Comparison of ENCODE assay signal across 8 cellular contexts in genomic region chr5:163460562-163461176, GRCh38. TPM values are rescaled to one million over a fixed set of nuclear protein-coding genes. Genes with fewer than 3 reads are reported as not detected.
A peak's percentile ranks its signal among the peaks of the same experiment; 100 is the strongest.
DNase-seq lines count a peak whose midpoint lies in the region; ATAC-seq and TF ChIP-seq lines count a peak whose summit lies in the region.

Gene HMMR, plus strand, starts transcription at chr5:163460632. Its CDS starts 61 bp downstream, at chr5:163460693.

- peak; percentile 24 for DNase-seq in NCI-H510A treated with DMSO at 0.1 percent for 48 hours (lab: John Stamatoyannopoulos, UW)
- DNase-seq in NCI-H510A (lab: John Stamatoyannopoulos, UW) = no peak
- DNase-seq in HT1080 (ENCODE audit: low read depth) = no peak
- no peak for DNase-seq in esophagus squamous epithelium (lab: John Stamatoyannopoulos, UW)
- no peak for DNase-seq in retinal pigment epithelial cell (ENCODE audit: low read depth)
- no peak for DNase-seq in GOT3 (lab: John Stamatoyannopoulos, UW)

- H3K36me3 ChIP-seq in SU-DHL-6 (ENCODE audit: low read length) = peaks cover 11% of the 10 kb centered on the region; the same call in 1 of the 2 replicates
- H3K36me3 ChIP-seq in esophagus squamous epithelium = peaks cover 0 to 13% (median 0%) of the 10 kb centered on the region in 3 donors

- H3K4me3 ChIP-seq in SU-DHL-6 (ENCODE audit: insufficient read depth, low read length, poor library complexity, severe bottlenecking) = peak within 1 kb of the TSS; percentile 96
- peak within 1 kb of the TSS; percentile 57 to 82 (median 74) for H3K4me3 ChIP-seq in esophagus squamous epithelium
- H3K4me3 ChIP-seq in retinal pigment epithelial cell (ENCODE audit: low read length) = peak within 1 kb of the TSS; percentile 72

- ATAC-seq in GM21526 (IDR thresholded peaks at IDR 0.05; ENCODE audit: low FRiP score, unreplicated experiment) = no peak

- no peaks in the 10 kb centered on the region for H3K9me2 ChIP-seq in SU-DHL-6 (replicated peaks; ENCODE audit: insufficient read depth, low read length)

- H3K9me3 ChIP-seq in SU-DHL-6 (ENCODE audit: insufficient read depth, low read length) (no peaks in the 10 kb centered on the region), esophagus squamous epithelium (no peaks in the 10 kb centered on the region)

- H3K9ac ChIP-seq in SU-DHL-6 (ENCODE audit: low read length) = peak within 1 kb of the TSS; percentile 94

- H3K79me2 ChIP-seq in SU-DHL-6 (ENCODE audit: insufficient read depth, low read length) = peaks cover 80% of the 10 kb centered on the region

- TF ChIP-seq CTCF in SU-DHL-6 (IDR thresholded peaks at IDR 0.05; ENCODE audit: insufficient read depth, low read length, poor library complexity, severe bottlenecking) (no peak), esophagus squamous epithelium (IDR thresholded peaks at IDR 0.05) (no peak), retinal pigment epithelial cell (conservative IDR thresholded peaks at IDR 0.05; ENCODE audit: low read depth, low read length) (no peak)

- H2AFZ ChIP-seq in SU-DHL-6 (ENCODE audit: low read depth, low read length, severe bottlenecking) = peak within 1 kb of the TSS; percentile 73

- peak in 2 of 4 donors; percentile 25 to 26 for TF ChIP-seq POLR2A in esophagus squamous epithelium (IDR thresholded peaks at IDR 0.05)

- 0% methylated on average over 11 to 21 of the region's 23 CpGs for WGBS in esophagus squamous epithelium, 2 donors

- peak within 1 kb of the TSS; percentile 97 for H3K4me2 ChIP-seq in SU-DHL-6 (ENCODE audit: low read depth, low read length, poor library complexity, severe bottlenecking)

- H3K27ac ChIP-seq in SU-DHL-6 (ENCODE audit: low read depth, low read length) (peak within 1 kb of the TSS; percentile 93), esophagus squamous epithelium (peak within 1 kb of the TSS; percentile 92 to 97 (median 96))

- H3K4me1 ChIP-seq in esophagus squamous epithelium = peaks cover 12 to 45% (median 18%) of the 10 kb centered on the region in 3 donors

- H3K27me3 ChIP-seq in SU-DHL-6 (ENCODE audit: low read length) (no peaks in the 10 kb centered on the region), esophagus squamous epithelium (no peaks in the 10 kb centered on the region)

- intact Hi-C loops in esophagus squamous epithelium (cut with DNase I) = no loop called here

- no peaks in the 10 kb centered on the region for H4K20me1 ChIP-seq in SU-DHL-6 (ENCODE audit: low read depth, low read length)

- peaks cover 34% of the 10 kb centered on the region for H3F3A ChIP-seq in SU-DHL-6 (ENCODE audit: insufficient read depth)

RNA-seq across cellular contexts. Expression of gene HMMR, which starts in this region (rescaled TPM):
- total RNA-seq in HT1080 (2014; rRNA removed; shearing (Covaris generic)) = 67.6 and 71.2 TPM in 2 replicates
- polyA plus RNA-seq in HT1080 (2015; cell fraction: cytosol; rRNA removed) = 57.2 and 65.5 TPM in 2 replicates
- polyA plus RNA-seq in HT1080 (2015; cell fraction: nucleus; rRNA removed) = 134 and 140 TPM in 2 replicates
- 10 to 100 TPM in 2 of 4 donors, 1 to 10 TPM in 2; 3.2 to 23.7 (median 11.1) TPM for total RNA-seq in esophagus squamous epithelium
